Comparison of ENCODE assay signal across 1 cellular context in the genomic region with DNA sequence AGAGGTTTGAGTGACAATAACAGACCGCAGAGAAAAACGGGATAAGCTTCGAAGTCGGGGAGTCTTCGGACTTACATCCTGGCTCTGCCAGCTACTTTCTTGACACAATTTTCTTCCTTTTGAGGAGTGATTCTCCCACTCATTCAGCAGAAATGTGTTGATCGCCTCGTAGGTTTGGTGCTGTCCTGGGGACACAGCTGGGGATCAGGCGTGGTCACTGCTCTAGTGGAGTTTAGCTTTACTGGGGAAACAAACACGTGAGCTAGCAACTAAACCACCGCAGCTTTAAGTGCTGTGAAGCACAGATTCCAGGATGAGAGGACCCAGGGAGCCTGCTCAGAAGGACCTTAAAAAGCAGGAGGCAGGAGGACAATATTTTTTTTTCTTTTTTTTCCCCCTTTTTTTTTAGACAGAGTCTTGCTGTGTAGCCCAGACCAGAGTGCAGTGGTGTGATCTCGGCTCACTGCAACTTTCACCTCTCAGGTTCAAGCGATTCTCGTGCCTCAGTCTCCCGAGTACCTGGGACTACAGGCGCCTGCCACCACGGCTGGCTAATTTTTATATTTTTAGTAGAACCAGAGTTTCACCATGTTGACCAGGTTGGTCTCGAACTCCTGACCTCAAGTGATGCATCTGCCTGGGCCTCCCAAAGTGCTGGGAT.
TF ChIP-seq lines count a peak whose summit lies in the region.

No MANE protein-coding gene starts in this region.

TF ChIP-seq in GM12878, 131 proteins besides CTCF, POLR2A, EP300 and RAD21 (continued from another document):
- TF ChIP-seq, protein P1, sequence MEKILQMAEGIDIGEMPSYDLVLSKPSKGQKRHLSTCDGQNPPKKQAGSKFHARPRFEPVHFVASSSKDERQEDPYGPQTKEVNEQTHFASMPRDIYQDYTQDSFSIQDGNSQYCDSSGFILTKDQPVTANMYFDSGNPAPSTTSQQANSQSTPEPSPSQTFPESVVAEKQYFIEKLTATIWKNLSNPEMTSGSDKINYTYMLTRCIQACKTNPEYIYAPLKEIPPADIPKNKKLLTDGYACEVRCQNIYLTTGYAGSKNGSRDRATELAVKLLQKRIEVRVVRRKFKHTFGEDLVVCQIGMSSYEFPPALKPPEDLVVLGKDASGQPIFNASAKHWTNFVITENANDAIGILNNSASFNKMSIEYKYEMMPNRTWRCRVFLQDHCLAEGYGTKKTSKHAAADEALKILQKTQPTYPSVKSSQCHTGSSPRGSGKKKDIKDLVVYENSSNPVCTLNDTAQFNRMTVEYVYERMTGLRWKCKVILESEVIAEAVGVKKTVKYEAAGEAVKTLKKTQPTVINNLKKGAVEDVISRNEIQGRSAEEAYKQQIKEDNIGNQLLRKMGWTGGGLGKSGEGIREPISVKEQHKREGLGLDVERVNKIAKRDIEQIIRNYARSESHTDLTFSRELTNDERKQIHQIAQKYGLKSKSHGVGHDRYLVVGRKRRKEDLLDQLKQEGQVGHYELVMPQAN (conservative IDR thresholded peaks at IDR 0.05): 0 out of 2 replicates have a peak, but pooled peaks have one; percentile 21
- no peak for TF ChIP-seq NFXL1 (IDR thresholded peaks at IDR 0.05; ENCODE audit: borderline replicate concordance)
- TF ChIP-seq, protein P2, sequence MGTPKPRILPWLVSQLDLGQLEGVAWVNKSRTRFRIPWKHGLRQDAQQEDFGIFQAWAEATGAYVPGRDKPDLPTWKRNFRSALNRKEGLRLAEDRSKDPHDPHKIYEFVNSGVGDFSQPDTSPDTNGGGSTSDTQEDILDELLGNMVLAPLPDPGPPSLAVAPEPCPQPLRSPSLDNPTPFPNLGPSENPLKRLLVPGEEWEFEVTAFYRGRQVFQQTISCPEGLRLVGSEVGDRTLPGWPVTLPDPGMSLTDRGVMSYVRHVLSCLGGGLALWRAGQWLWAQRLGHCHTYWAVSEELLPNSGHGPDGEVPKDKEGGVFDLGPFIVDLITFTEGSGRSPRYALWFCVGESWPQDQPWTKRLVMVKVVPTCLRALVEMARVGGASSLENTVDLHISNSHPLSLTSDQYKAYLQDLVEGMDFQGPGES (IDR thresholded peaks at IDR 0.05): no peak
- TF ChIP-seq, protein P3, sequence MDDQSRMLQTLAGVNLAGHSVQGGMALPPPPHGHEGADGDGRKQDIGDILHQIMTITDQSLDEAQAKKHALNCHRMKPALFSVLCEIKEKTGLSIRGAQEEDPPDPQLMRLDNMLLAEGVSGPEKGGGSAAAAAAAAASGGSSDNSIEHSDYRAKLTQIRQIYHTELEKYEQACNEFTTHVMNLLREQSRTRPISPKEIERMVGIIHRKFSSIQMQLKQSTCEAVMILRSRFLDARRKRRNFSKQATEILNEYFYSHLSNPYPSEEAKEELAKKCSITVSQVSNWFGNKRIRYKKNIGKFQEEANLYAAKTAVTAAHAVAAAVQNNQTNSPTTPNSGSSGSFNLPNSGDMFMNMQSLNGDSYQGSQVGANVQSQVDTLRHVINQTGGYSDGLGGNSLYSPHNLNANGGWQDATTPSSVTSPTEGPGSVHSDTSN (IDR thresholded peaks at IDR 0.05; ENCODE audit: insufficient replicate concordance, low read depth, low read length): no peak
- TF ChIP-seq SMC3 (IDR thresholded peaks at IDR 0.05; ENCODE audit: borderline replicate concordance, low read length): no peak
- TF ChIP-seq, protein P4, sequence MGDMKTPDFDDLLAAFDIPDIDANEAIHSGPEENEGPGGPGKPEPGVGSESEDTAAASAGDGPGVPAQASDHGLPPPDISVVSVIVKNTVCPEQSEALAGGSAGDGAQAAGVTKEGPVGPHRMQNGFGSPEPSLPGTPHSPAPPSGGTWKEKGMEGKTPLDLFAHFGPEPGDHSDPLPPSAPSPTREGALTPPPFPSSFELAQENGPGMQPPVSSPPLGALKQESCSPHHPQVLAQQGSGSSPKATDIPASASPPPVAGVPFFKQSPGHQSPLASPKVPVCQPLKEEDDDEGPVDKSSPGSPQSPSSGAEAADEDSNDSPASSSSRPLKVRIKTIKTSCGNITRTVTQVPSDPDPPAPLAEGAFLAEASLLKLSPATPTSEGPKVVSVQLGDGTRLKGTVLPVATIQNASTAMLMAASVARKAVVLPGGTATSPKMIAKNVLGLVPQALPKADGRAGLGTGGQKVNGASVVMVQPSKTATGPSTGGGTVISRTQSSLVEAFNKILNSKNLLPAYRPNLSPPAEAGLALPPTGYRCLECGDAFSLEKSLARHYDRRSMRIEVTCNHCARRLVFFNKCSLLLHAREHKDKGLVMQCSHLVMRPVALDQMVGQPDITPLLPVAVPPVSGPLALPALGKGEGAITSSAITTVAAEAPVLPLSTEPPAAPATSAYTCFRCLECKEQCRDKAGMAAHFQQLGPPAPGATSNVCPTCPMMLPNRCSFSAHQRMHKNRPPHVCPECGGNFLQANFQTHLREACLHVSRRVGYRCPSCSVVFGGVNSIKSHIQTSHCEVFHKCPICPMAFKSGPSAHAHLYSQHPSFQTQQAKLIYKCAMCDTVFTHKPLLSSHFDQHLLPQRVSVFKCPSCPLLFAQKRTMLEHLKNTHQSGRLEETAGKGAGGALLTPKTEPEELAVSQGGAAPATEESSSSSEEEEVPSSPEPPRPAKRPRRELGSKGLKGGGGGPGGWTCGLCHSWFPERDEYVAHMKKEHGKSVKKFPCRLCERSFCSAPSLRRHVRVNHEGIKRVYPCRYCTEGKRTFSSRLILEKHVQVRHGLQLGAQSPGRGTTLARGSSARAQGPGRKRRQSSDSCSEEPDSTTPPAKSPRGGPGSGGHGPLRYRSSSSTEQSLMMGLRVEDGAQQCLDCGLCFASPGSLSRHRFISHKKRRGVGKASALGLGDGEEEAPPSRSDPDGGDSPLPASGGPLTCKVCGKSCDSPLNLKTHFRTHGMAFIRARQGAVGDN (IDR thresholded peaks at IDR 0.05): peak; percentile 16; the same call in 1 of the 2 replicates
- no peak for TF ChIP-seq HDAC2 (IDR thresholded peaks at IDR 0.05)
- TF ChIP-seq YBX1 (IDR thresholded peaks at IDR 0.05): no peak
- 0 out of 2 replicates have a peak, but pooled peaks have one; percentile 33 for TF ChIP-seq SMARCA5 (IDR thresholded peaks at IDR 0.05)
- TF ChIP-seq SUZ12 (IDR thresholded peaks at IDR 0.05; ENCODE audit: unreplicated experiment): no peak
- TF ChIP-seq, protein P5, sequence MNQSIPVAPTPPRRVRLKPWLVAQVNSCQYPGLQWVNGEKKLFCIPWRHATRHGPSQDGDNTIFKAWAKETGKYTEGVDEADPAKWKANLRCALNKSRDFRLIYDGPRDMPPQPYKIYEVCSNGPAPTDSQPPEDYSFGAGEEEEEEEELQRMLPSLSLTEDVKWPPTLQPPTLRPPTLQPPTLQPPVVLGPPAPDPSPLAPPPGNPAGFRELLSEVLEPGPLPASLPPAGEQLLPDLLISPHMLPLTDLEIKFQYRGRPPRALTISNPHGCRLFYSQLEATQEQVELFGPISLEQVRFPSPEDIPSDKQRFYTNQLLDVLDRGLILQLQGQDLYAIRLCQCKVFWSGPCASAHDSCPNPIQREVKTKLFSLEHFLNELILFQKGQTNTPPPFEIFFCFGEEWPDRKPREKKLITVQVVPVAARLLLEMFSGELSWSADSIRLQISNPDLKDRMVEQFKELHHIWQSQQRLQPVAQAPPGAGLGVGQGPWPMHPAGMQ (IDR thresholded peaks at IDR 0.05; ENCODE audit: borderline replicate concordance): no peak
- peak; percentile 47; the same call in 1 of the 2 replicates for TF ChIP-seq LARP7 (IDR thresholded peaks at IDR 0.05)
